In genomic region chr1:96995351-96995750, GRCh38 we compare ENCODE assay signal across 15 cellular contexts.
"Had no signal": no experiment of that assay in that cellular context is flagged by ENCODE, and none has a peak within 500 bp of the region (broad histone marks: within the 10 kb centered on the region; RNA-seq: fewer than 3 reads in every experiment).

No MANE protein-coding gene starts in this region.

- H3K36me3 ChIP-seq: brain microvascular endothelial cell, left lung, pancreas, spleen, transverse colon had no signal

- ATAC-seq: activated CD4-positive, CD25-positive, alpha-beta regulatory T cell treated with anti-CD3 and anti-CD28 coated beads, Interleukin-2, amount 50 U/mL, for 24 hours; activated CD8-positive, alpha-beta memory T cell treated with anti-CD3 and anti-CD28 coated beads, Interleukin-2, amount 10 ng/mL, durations not matched to agents 7 days and 5 days; activated naive CD4-positive, alpha-beta T cell treated with anti-CD3 and anti-CD28 coated beads, Interleukin-2, amount 50 U/mL, for 72 hours; esophagus mucosa; left lung; pancreas; stimulated activated naive B cell treated with anti-CD40 and anti-IgM and Interleukin-4, amounts not matched to agents 10 μg/mL and 1 μg/mL and 100 μg/mL, for 72 hours had no signal

- DNase-seq: activated CD4-positive, alpha-beta T cell treated with anti-CD3 and anti-CD28 coated beads, Interleukin-2, amount 50 U/mL, for 48 hours; activated CD8-positive, alpha-beta memory T cell treated with anti-CD3 and anti-CD28 coated beads, Interleukin-2, amount 10 ng/mL, durations not matched to agents 7 days and 5 days; activated effector memory CD4-positive, alpha-beta T cell treated with Interleukin-2 at 50 U/mL for 16 hours; activated T-cell treated with anti-CD3 and anti-CD28 coated beads, Interleukin-2, amount 50 U/mL, for 24 hours; amniotic stem cell; brain microvascular endothelial cell; left lung; pancreas; spleen; stimulated activated CD4-positive, alpha-beta T cell treated with anti-CD3 and anti-CD28 coated beads, Interleukin-1b, Interleukin-23, amount 100 ng/mL, for 48 hours; stimulated activated naive B cell treated with anti-CD40 and anti-IgM and Interleukin-4, amounts not matched to agents 10 μg/mL and 1 μg/mL and 100 μg/mL, for 72 hours; transverse colon had no signal

- H3K4me1 ChIP-seq: left lung, pancreas, spleen, transverse colon had no signal

- H3K4me3 ChIP-seq: left lung, pancreas, spleen, transverse colon had no signal

- H3K27ac ChIP-seq: brain microvascular endothelial cell, left lung, pancreas, spleen, transverse colon had no signal

- FAIRE-seq: pancreas had no signal

- H3K9me3 ChIP-seq: left lung, pancreas, spleen, transverse colon had no signal
